8 cellular contexts compared by ENCODE assay signal in genomic region chr22:29882716-29883044, GRCh38. TPM values are rescaled to one million over a fixed set of nuclear protein-coding genes. Genes with fewer than 3 reads are reported as not detected.
DNase-seq lines count a peak whose midpoint lies in the region; ATAC-seq, FAIRE-seq and TF ChIP-seq lines count a peak whose summit lies in the region.

No MANE protein-coding gene starts in this region.

- peaks cover 0 to 2% of the 10 kb centered on the region in 2 donors for H3K27me3 Mint-ChIP-seq in CD4-positive, alpha-beta memory T cell

- H3K27ac ChIP-seq in CD4-positive, alpha-beta memory T cell (ENCODE audit: low read depth, low read length), result peak overlapping the region; percentile 82
- H3K27ac ChIP-seq in K562 (ENCODE audit: extremely low read depth, low read depth, low read length) (no peak overlapping the region), neuronal stem cell (replicated peaks; ENCODE audit: low read length) (no peak overlapping the region), caudate nucleus (ENCODE audit: low read depth, low read length) (no peak overlapping the region)

- H3K79me2 ChIP-seq in K562 (ENCODE audit: control insufficient read depth, insufficient read depth, low read length), result peaks cover 46% of the 10 kb centered on the region

- peak; percentile 75 for FAIRE-seq in K562 (lab: Jason Lieb, UNC)

- no peak overlapping the region for H3K23ac ChIP-seq in neuronal stem cell (ENCODE audit: low read depth, low read length, poor library complexity)

- H3K18ac ChIP-seq in neuronal stem cell (ENCODE audit: low read length), result no peak overlapping the region

- H3K79me1 ChIP-seq in neuronal stem cell (ENCODE audit: low read depth, low read length), result peaks cover 4% of the 10 kb centered on the region

- H4K8ac ChIP-seq in neuronal stem cell (ENCODE audit: low read depth, low read length), result no peak overlapping the region

- no peak for TF ChIP-seq RAD21 in K562 (CRISPR knock-in tag; conservative IDR thresholded peaks at IDR 0.05 in 1 of 2, IDR thresholded peaks at IDR 0.05 in 1 of 2)

- H2BK15ac ChIP-seq in neuronal stem cell (ENCODE audit: low read length), result no peak overlapping the region

- no peaks in the 10 kb centered on the region for H3K9me3 ChIP-seq in CD4-positive, alpha-beta memory T cell (ENCODE audit: control insufficient read depth in 1 of 2, low read length in 2 of 2)
- H3K9me3 ChIP-seq in K562 (replicated peaks; ENCODE audit: control insufficient read depth, insufficient read depth, low read depth, low read length) (no peaks in the 10 kb centered on the region), neuronal stem cell (replicated peaks in 1 of 2; ENCODE audit: control insufficient read depth in 2 of 2, insufficient read depth in 1 of 2, low read depth in 1 of 2, low read length in 2 of 2) (peaks cover 0 to 2% of the 10 kb centered on the region in 2 donors)

- peak; percentile 56 for ATAC-seq in HG03097 (IDR thresholded peaks at IDR 0.05; ENCODE audit: low FRiP score, unreplicated experiment)
- ATAC-seq in K562, result no peak; the same call in 2 of the 3 replicates
- ATAC-seq in HG03139 (IDR thresholded peaks at IDR 0.05; ENCODE audit: unreplicated experiment), result no peak

- H3K14ac ChIP-seq in neuronal stem cell (ENCODE audit: low read length), result no peak overlapping the region

- no peak for TF ChIP-seq CTCF in K562 (IDR thresholded peaks at IDR 0.05 in 2 of 3, conservative IDR thresholded peaks at IDR 0.05 in 1 of 3; ENCODE audit: insufficient read depth in 2 of 3, low read depth in 1 of 3, low read length in 3 of 3)

- no peaks in the 10 kb centered on the region for H3K27me3 ChIP-seq in CD4-positive, alpha-beta memory T cell (ENCODE audit: insufficient read depth, low read length)
- H3K27me3 ChIP-seq in K562 (ENCODE audit: control insufficient read depth in 2 of 2, insufficient read depth in 2 of 2, low read length in 2 of 2) (no peaks in the 10 kb centered on the region), neuronal stem cell (ENCODE audit: control insufficient read depth in 3 of 3, insufficient read depth in 3 of 3, low read depth in 1 of 3, low read length in 3 of 3) (peaks cover 0 to 3% (median 0%) of the 10 kb centered on the region in 3 experiments)

- peak overlapping the region; percentile 57 to 89 (median 72) for H3K27ac Mint-ChIP-seq in CD4-positive, alpha-beta memory T cell

- no peak overlapping the region for H2BK12ac ChIP-seq in neuronal stem cell (ENCODE audit: low read length)

- H3K4me3 Mint-ChIP-seq in CD4-positive, alpha-beta memory T cell, result peak overlapping the region; percentile 75 to 92 (median 85)

- peaks cover 0 to 6% of the 10 kb centered on the region in 2 donors for H3K36me3 Mint-ChIP-seq in CD4-positive, alpha-beta memory T cell

- POLR2A ChIA-PET in CD4-positive, alpha-beta memory T cell (lab: Charles Lee; ENCODE audit: partially characterized antibody), result interaction anchor here (0.6 to 2.5 kb wide), 7 partner anchors 9 to 332 kb away, joined by 3 to 20 read pairs (median 5); partner anchors contain the start of genes ASCC2, THOC5 and ZMAT5
- POLR2A ChIA-PET in K562 (lab: Yijun Ruan, JAX), result interaction anchor here (0.6 to 1.1 kb wide), 3 partner anchors 22 to 122 kb away, joined by 3 to 5 read pairs (median 3); no protein-coding TSS in a partner anchor

- intact Hi-C loops in CD4-positive, alpha-beta memory T cell (cut with micrococcal nuclease), result loop anchor here (1.0 to 10.0 kb wide), 5 partner anchors 44 to 279 kb away; partner anchors contain the start of genes ASCC2, NF2, UQCR10 and ZMAT5
- intact Hi-C loops in K562 (cut with micrococcal nuclease), result loop anchor here (5.0 kb wide), 1 partner anchor 125 kb away; no protein-coding TSS in a partner anchor

- peaks cover 3% of the 10 kb centered on the region for H3K9me1 ChIP-seq in K562 (ENCODE audit: control insufficient read depth, insufficient read depth, low read length)

- 0 out of 2 replicates have a peak overlapping the region, but pooled peaks have one; percentile 16 for H2AFZ ChIP-seq in K562 (ENCODE audit: low read depth, low read length)
- H2AFZ ChIP-seq in neuronal stem cell (ENCODE audit: low read length), result peak overlapping the region; percentile 52

- H2BK5ac ChIP-seq in neuronal stem cell (ENCODE audit: low read length), result no peak overlapping the region

- H3K9ac ChIP-seq in K562 (ENCODE audit: insufficient read depth in 1 of 2, low read depth in 2 of 2, low read length in 2 of 2) (no peak overlapping the region), neuronal stem cell (ENCODE audit: low read depth, low read length, poor library complexity) (no peak overlapping the region)

- H3K4me1 Mint-ChIP-seq in CD4-positive, alpha-beta memory T cell, result peaks cover 0 to 13% (median 7%) of the 10 kb centered on the region in 4 donors

- H2BK120ac ChIP-seq in neuronal stem cell (ENCODE audit: low read depth, low read length), result no peak overlapping the region

- peaks cover 38% of the 10 kb centered on the region for H3K4me1 ChIP-seq in CD4-positive, alpha-beta memory T cell (ENCODE audit: insufficient read depth, low read length)
- peaks cover 0 to 5% of the 10 kb centered on the region in 2 experiments; a peak in 3 of 5 replicates for H3K4me1 ChIP-seq in K562 (replicated peaks in 1 of 2; ENCODE audit: control insufficient read depth in 2 of 2, insufficient read depth in 2 of 2, low read length in 2 of 2)
- H3K4me1 ChIP-seq in neuronal stem cell (ENCODE audit: control insufficient read depth in 2 of 2, insufficient read depth in 1 of 2, low read depth in 1 of 2, low read length in 2 of 2), result peaks cover 1 to 2% of the 10 kb centered on the region in 2 donors

- no peaks in the 10 kb centered on the region for H3K36me3 ChIP-seq in CD4-positive, alpha-beta memory T cell (ENCODE audit: insufficient read depth, low read length)
- H3K36me3 ChIP-seq in K562 (ENCODE audit: control insufficient read depth, insufficient read depth, low read length), result no peaks in the 10 kb centered on the region; the same call in 2 of the 3 replicates
- no peaks in the 10 kb centered on the region for H3K36me3 ChIP-seq in neuronal stem cell (replicated peaks in 1 of 2; ENCODE audit: control insufficient read depth in 2 of 2, insufficient read depth in 2 of 2, low read length in 2 of 2)

- H4K91ac ChIP-seq in neuronal stem cell (ENCODE audit: low read depth, low read length, poor library complexity), result no peak overlapping the region

- BruUV-seq in K562 (replicated peaks; lab: Mats Ljungman, UMichigan), result no TSS peak

- DNase-seq in CD4-positive, alpha-beta memory T cell, result no peak
- no peak for DNase-seq in K562 (ENCODE audit: extremely low read depth in 1 of 4, low spot score in 3 of 4)
- no peak for DNase-seq in neuronal stem cell (ENCODE audit: low spot score)
- no peak for DNase-seq in NCI-H510A treated with DMSO at 0.1 percent for 48 hours (lab: John Stamatoyannopoulos, UW)
- DNase-seq in caudate nucleus (lab: John Stamatoyannopoulos, UW), result no peak
- DNase-seq in NK-92 (lab: John Stamatoyannopoulos, UW; ENCODE audit: unreplicated experiment), result no peak

- peaks cover 6% of the 10 kb centered on the region; the same call in 1 of the 2 replicates for H4K20me1 ChIP-seq in K562 (replicated peaks; ENCODE audit: control insufficient read depth, insufficient read depth, low read length)

- TF ChIP-seq POLR2A in K562 (conservative IDR thresholded peaks at IDR 0.05), result no peak

- H3K4ac ChIP-seq in neuronal stem cell (ENCODE audit: low read length), result no peak overlapping the region

- no peak overlapping the region for H2AK5ac ChIP-seq in neuronal stem cell (ENCODE audit: low read depth, low read length)

- CTCF ChIA-PET in CD4-positive, alpha-beta memory T cell (lab: Charles Lee; ENCODE audit: partially characterized antibody), result interaction anchor here (1.1 kb wide), 1 partner anchor 44 kb away, joined by 3 read pairs; the partner anchor contains the start of gene ASCC2
- CTCF ChIA-PET in K562 (lab: Yijun Ruan, JAX; ENCODE audit: low intra/inter-chr PET ratio), result no interaction called here

- in situ Hi-C loops in K562 (cut with MboI), result no loop called here

- no peaks in the 10 kb centered on the region for H3K9me3 Mint-ChIP-seq in CD4-positive, alpha-beta memory T cell

- WGBS in K562 (ENCODE audit: insufficient coverage, low coverage, missing lambda C conversion rate), result 0% methylated on average over 1 of the region's 5 CpGs
- WGBS in neuronal stem cell (ENCODE audit: extremely low coverage in 2 of 2, insufficient read length in 2 of 2, insufficient replicate concordance in 1 of 2), 2 donors, result no CpG with 5 or more reads among the region's 5 CpGs

- H3K4me2 ChIP-seq in K562 (ENCODE audit: insufficient read depth, low read length) (no peak overlapping the region), neuronal stem cell (ENCODE audit: insufficient read depth, low read length, poor library complexity, severe bottlenecking) (no peak overlapping the region)

- H3K4me3 ChIP-seq in CD4-positive, alpha-beta memory T cell (ENCODE audit: low read length in 2 of 2), result peak overlapping the region in 1 of 2 donors; percentile 83
- peak overlapping the region; percentile 93 for H3K4me3 ChIP-seq in K562
- H3K4me3 ChIP-seq in neuronal stem cell (ENCODE audit: low read length in 2 of 2), result peak overlapping the region in 1 of 2 donors; percentile 65

- TF ChIP-seq EP300 in K562 (IDR thresholded peaks at IDR 0.05; ENCODE audit: low read length), result no peak

RNA-seq across cellular contexts. Expression of gene MTMR3, which starts 0.3 kb away (rescaled TPM):
- 10 to 100 TPM; 65.3 to 68.6 TPM for total RNA-seq in CD4-positive, alpha-beta memory T cell
- 10 to 100 TPM; 11.0 to 21.3 TPM for polyA plus RNA-seq in CD4-positive, alpha-beta memory T cell
- total RNA-seq in K562 (2011; cell fraction: chromatin; rRNA removed; ENCODE audit: low replicate concordance), result 79.8 and 96.2 TPM in 2 replicates
- 38.5 and 45.4 TPM in 2 replicates for total RNA-seq in K562 (2011; cell fraction: nucleolus; rRNA removed)
- total RNA-seq in K562 (2011; cell fraction: nucleoplasm; rRNA removed), result 55.1 and 55.5 TPM in 2 replicates
- 5.1 and 9.0 TPM in 2 replicates for total RNA-seq in K562 (2014; rRNA removed)
- total RNA-seq in K562 (2014; rRNA removed; fragmentation: Illumina TruSeq; extraction: Trizol), result 7.1 and 8.3 TPM in 2 replicates
- total RNA-seq in K562 (2015; rRNA removed; fragmentation: Illumina TruSeq; extraction: Trizol), result 7.5 and 7.9 TPM in 2 replicates
- total RNA-seq in K562 (2021), result 12.3 and 13.6 TPM in 2 replicates
- 13.7 and 20.0 TPM in 2 replicates for polyA plus RNA-seq in K562 (2011; rRNA removed)
- 8.9 and 12.3 TPM in 2 replicates for polyA plus RNA-seq in K562 (2011; cell fraction: cytosol; rRNA removed)
- 83.6 and 87.4 TPM in 2 replicates for polyA plus RNA-seq in K562 (2011; cell fraction: nucleus; rRNA removed)
- polyA plus RNA-seq in K562 (2012), result 8.8 and 14.8 TPM in 2 replicates
- polyA plus RNA-seq in K562 (2014; fragmentation: Illumina TruSeq; extraction: Trizol), result 10.7 and 12.0 TPM in 2 replicates
- polyA plus RNA-seq in K562 (2014; fragmentation: Nextera tagmentation; extraction: Ambion mirVana), result 1 to 10 TPM; 1.6 to 1.9 TPM
- polyA plus RNA-seq in K562 (2014; rRNA removed), result 6.9 and 8.3 TPM in 2 replicates
- 17.3 and 19.5 TPM in 2 replicates for polyA minus RNA-seq in K562 (2011; rRNA and poly(A)+ RNA removed)
- 5.9 and 13.6 TPM in 2 replicates for polyA minus RNA-seq in K562 (2011; cell fraction: cytosol; rRNA and poly(A)+ RNA removed)
- polyA minus RNA-seq in K562 (2011; cell fraction: nucleus; rRNA and poly(A)+ RNA removed), result 13.2 and 26.2 TPM in 2 replicates
- polyA plus RNA-seq in neuronal stem cell (2013, experiment 1 of 2), result 18.2 TPM
- 16.8 TPM for polyA plus RNA-seq in neuronal stem cell (2013, experiment 2 of 2)

RNA-seq across cellular contexts. Expression of gene ASCC2, which starts 44.6 kb away (rescaled TPM):
- total RNA-seq in CD4-positive, alpha-beta memory T cell, result 10 to 100 TPM; 82.3 to 88.7 TPM
- 10 to 100 TPM; 21.4 to 67.8 TPM for polyA plus RNA-seq in CD4-positive, alpha-beta memory T cell
- total RNA-seq in K562 (2011; cell fraction: chromatin; rRNA removed; ENCODE audit: low replicate concordance), result 87.8 and 154 TPM in 2 replicates
- total RNA-seq in K562 (2011; cell fraction: nucleolus; rRNA removed), result 77.8 and 91.1 TPM in 2 replicates
- 95.8 and 138 TPM in 2 replicates for total RNA-seq in K562 (2011; cell fraction: nucleoplasm; rRNA removed)
- total RNA-seq in K562 (2014; rRNA removed), result 22.9 and 33.0 TPM in 2 replicates
- 20.2 and 20.4 TPM in 2 replicates for total RNA-seq in K562 (2014; rRNA removed; fragmentation: Illumina TruSeq; extraction: Trizol)
- 26.6 and 27.3 TPM in 2 replicates for total RNA-seq in K562 (2015; rRNA removed; fragmentation: Illumina TruSeq; extraction: Trizol)
- total RNA-seq in K562 (2021), result 42.5 and 45.1 TPM in 2 replicates
- 26.8 and 34.4 TPM in 2 replicates for polyA plus RNA-seq in K562 (2011; rRNA removed)
- polyA plus RNA-seq in K562 (2011; cell fraction: cytosol; rRNA removed), result 26.4 and 36.5 TPM in 2 replicates
- polyA plus RNA-seq in K562 (2011; cell fraction: nucleus; rRNA removed), result 47.8 and 75.5 TPM in 2 replicates
- polyA plus RNA-seq in K562 (2012), result 35.6 and 43.4 TPM in 2 replicates
- 46.7 and 47.4 TPM in 2 replicates for polyA plus RNA-seq in K562 (2014; fragmentation: Illumina TruSeq; extraction: Trizol)
- 1 to 10 TPM; 4.0 TPM for polyA plus RNA-seq in K562 (2014; fragmentation: Nextera tagmentation; extraction: Ambion mirVana)
- polyA plus RNA-seq in K562 (2014; rRNA removed), result 33.8 and 36.2 TPM in 2 replicates
- 29.8 and 30.7 TPM in 2 replicates for polyA minus RNA-seq in K562 (2011; rRNA and poly(A)+ RNA removed)
- polyA minus RNA-seq in K562 (2011; cell fraction: cytosol; rRNA and poly(A)+ RNA removed), result 24.3 and 25.7 TPM in 2 replicates
- 22.9 and 27.5 TPM in 2 replicates for polyA minus RNA-seq in K562 (2011; cell fraction: nucleus; rRNA and poly(A)+ RNA removed)
- polyA plus RNA-seq in neuronal stem cell (2013, experiment 1 of 2), result 23.2 TPM
- 24.0 TPM for polyA plus RNA-seq in neuronal stem cell (2013, experiment 2 of 2)
